21 cellular contexts compared by ENCODE assay signal in genomic region chr16:82460761-82461160, GRCh38.
A peak's percentile ranks its signal among the peaks of the same experiment; 100 is the strongest.
DNase-seq lines count a peak whose midpoint lies in the region; ATAC-seq and TF ChIP-seq lines count a peak whose summit lies in the region.
"Had no signal": no experiment of that assay in that cellular context is flagged by ENCODE, and none has a peak within 500 bp of the region (broad histone marks: within the 10 kb centered on the region; RNA-seq: fewer than 3 reads in every experiment).

No MANE protein-coding gene starts in this region.

- no peaks in the 10 kb centered on the region for H3K36me3 Mint-ChIP-seq in activated CD8-positive, alpha-beta memory T cell treated with anti-CD3 and anti-CD28 coated beads, Interleukin-2, amount 10 ng/mL, durations not matched to agents 7 days and 5 days
- H3K36me3 Mint-ChIP-seq: CD4-positive, alpha-beta memory T cell had no signal

- no peaks in the 10 kb centered on the region for H3K36me3 ChIP-seq in stomach
- H3K36me3 ChIP-seq: BLaER1, SJSA1 had no signal

- CTCF ChIA-PET in activated CD8-positive, alpha-beta memory T cell treated with anti-CD3 and anti-CD28 coated beads, Interleukin-2, amount 10 ng/mL, durations not matched to agents 7 days and 5 days (lab: Charles Lee), result no interaction called here

- H3K9me3 Mint-ChIP-seq in activated CD8-positive, alpha-beta memory T cell treated with anti-CD3 and anti-CD28 coated beads, Interleukin-2, amount 10 ng/mL, durations not matched to agents 7 days and 5 days (ENCODE audit: low read depth), result no peaks in the 10 kb centered on the region
- H3K9me3 Mint-ChIP-seq: T-helper 1 cell treated with Interleukin-12 subunit alpha and Interleukin-12 subunit beta and Interleukin-4 antibody, amounts not matched to agents 30 μg/mL and 1 μg/mL, for 36 hours had no signal

- TF ChIP-seq CTCF in stomach (IDR thresholded peaks at IDR 0.05), result no peak

- no peak for TF ChIP-seq POLR2A in stomach (IDR thresholded peaks at IDR 0.05)

- H3K27me3 ChIP-seq in stomach, result peaks cover 0 to 10% (median 0%) of the 10 kb centered on the region in 3 donors
- H3K27me3 ChIP-seq: BLaER1, SJSA1 had no signal

- no peak overlapping the region for H3K27ac Mint-ChIP-seq in activated CD8-positive, alpha-beta memory T cell treated with anti-CD3 and anti-CD28 coated beads, Interleukin-2, amount 10 ng/mL, durations not matched to agents 7 days and 5 days
- H3K27ac Mint-ChIP-seq: HFFc6; T-helper 1 cell treated with Interleukin-12 subunit alpha and Interleukin-12 subunit beta and Interleukin-4 antibody, amounts not matched to agents 30 μg/mL and 1 μg/mL, for 36 hours had no signal

- ATAC-seq in activated CD8-positive, alpha-beta memory T cell treated with anti-CD3 and anti-CD28 coated beads, Interleukin-2, amount 10 ng/mL, durations not matched to agents 7 days and 5 days, result no peak
- ATAC-seq: Panc1 had no signal

- H3K4me1 ChIP-seq in stomach, result peaks cover 0 to 5% (median 0%) of the 10 kb centered on the region in 4 donors
- H3K4me1 ChIP-seq: BLaER1, SJSA1 had no signal

- intact Hi-C loops in stomach (cut with DNase I; ENCODE audit: low total_unique reads), result no loop called here

- H3K4me1 Mint-ChIP-seq in activated CD8-positive, alpha-beta memory T cell treated with anti-CD3 and anti-CD28 coated beads, Interleukin-2, amount 10 ng/mL, durations not matched to agents 7 days and 5 days, result no peaks in the 10 kb centered on the region

- no peak for TF ChIP-seq EP300 in stomach (IDR thresholded peaks at IDR 0.05)

- no peak overlapping the region for H3K4me3 Mint-ChIP-seq in activated CD8-positive, alpha-beta memory T cell treated with anti-CD3 and anti-CD28 coated beads, Interleukin-2, amount 10 ng/mL, durations not matched to agents 7 days and 5 days
- H3K4me3 Mint-ChIP-seq: CD4-positive, alpha-beta memory T cell; HFFc6; T-helper 1 cell treated with Interleukin-12 subunit alpha and Interleukin-12 subunit beta and Interleukin-4 antibody, amounts not matched to agents 30 μg/mL and 1 μg/mL, for 36 hours had no signal

- DNase-seq in NCI-H2081 (lab: John Stamatoyannopoulos, UW), result peak; percentile 3 to 26
- DNase-seq in NCI-H2081 treated with DMSO at 0.1 percent for 48 hours (lab: John Stamatoyannopoulos, UW), result no peak
- peak; percentile 97 for DNase-seq in DMS53 (lab: John Stamatoyannopoulos, UW)
- DNase-seq in NCI-H2029 treated with DMSO at 0.1 percent for 48 hours (lab: John Stamatoyannopoulos, UW), result peak; percentile 58
- peak; percentile 71 for DNase-seq in left kidney (ENCODE audit: low read depth, low spot score)
- DNase-seq in activated CD8-positive, alpha-beta memory T cell treated with anti-CD3 and anti-CD28 coated beads, Interleukin-2, amount 10 ng/mL, durations not matched to agents 7 days and 5 days, result no peak
- DNase-seq in stomach, result no peak
- no peak for DNase-seq in AG20443 (ENCODE audit: low spot score)
- DNase-seq: Calu3; CD4-positive, alpha-beta memory T cell; H7; HFFc6; KBM-7; NCI-H1436; NCI-H1930; NCI-H446; NCI-H82 had no signal

- H3K27ac ChIP-seq in stomach, result no peak overlapping the region
- H3K27ac ChIP-seq: BLaER1, SJSA1 had no signal

- H3K9me3 ChIP-seq in stomach, result no peaks in the 10 kb centered on the region
- H3K9me3 ChIP-seq: BLaER1, SJSA1 had no signal

- peaks cover 2% of the 10 kb centered on the region for H3K27me3 Mint-ChIP-seq in activated CD8-positive, alpha-beta memory T cell treated with anti-CD3 and anti-CD28 coated beads, Interleukin-2, amount 10 ng/mL, durations not matched to agents 7 days and 5 days

- WGBS in stomach, 5 donors, result 31 to 44% (median 39%) methylated on average over 3 of the region's 3 CpGs

- no peak overlapping the region for H3K4me3 ChIP-seq in stomach
- H3K4me3 ChIP-seq: BLaER1, SJSA1 had no signal

Comparison
In these comparisons a context has a peak if more than half of its experiments do, and no peak if none do; other contexts are left out.
1. DNase-seq: peak in NCI-H2081 (2 of 2), DMS53 (single experiment), NCI-H2029 treated with DMSO at 0.1 percent for 48 hours (single experiment) and left kidney (single experiment); none in NCI-H2081 treated with DMSO at 0.1 percent for 48 hours (single experiment), activated CD8-positive, alpha-beta memory T cell treated with anti-CD3 and anti-CD28 coated beads, Interleukin-2, amount 10 ng/mL, durations not matched to agents 7 days and 5 days (single experiment), stomach (single experiment) and AG20443 (single experiment).